ENCODE assay signal across 11 cellular contexts in genomic region chr2:182870227-182870626, GRCh38. TPM values are rescaled to one million over a fixed set of nuclear protein-coding genes. Genes with fewer than 3 reads are reported as not detected.
DNase-seq lines count a peak whose midpoint lies in the region; ATAC-seq and TF ChIP-seq lines count a peak whose summit lies in the region.
"Had no signal": no experiment of that assay in that cellular context is flagged by ENCODE, and none has a peak within 500 bp of the region (broad histone marks: within the 10 kb centered on the region; RNA-seq: fewer than 3 reads in every experiment).

No MANE protein-coding gene starts in this region.

- POLR2A ChIA-PET in CD4-positive, alpha-beta T cell (lab: Charles Lee), result no interaction called here

- ATAC-seq in GM21723 (IDR thresholded peaks at IDR 0.05; ENCODE audit: unreplicated experiment) (no peak), left lobe of liver (no peak), GM21786 (IDR thresholded peaks at IDR 0.05; ENCODE audit: unreplicated experiment) (no peak)
- ATAC-seq in CD4-positive, alpha-beta T cell (ENCODE audit: poor library complexity), result no peak

- H3K4me1 Mint-ChIP-seq in CD4-positive, alpha-beta T cell (ENCODE audit: low read depth), result peaks cover 25% of the 10 kb centered on the region

- H3K9me3 ChIP-seq in CD4-positive, alpha-beta T cell (ENCODE audit: control insufficient read depth, low read length), result no peaks in the 10 kb centered on the region

- CTCF ChIA-PET in CD4-positive, alpha-beta T cell (lab: Charles Lee), result no interaction called here

- H3K27ac Mint-ChIP-seq in CD4-positive, alpha-beta T cell, result no peak overlapping the region
- H3K27ac Mint-ChIP-seq: naive B cell had no signal

- TF ChIP-seq CTCF in CD4-positive, alpha-beta T cell (IDR thresholded peaks at IDR 0.05), result no peak

- peak; percentile 2 for DNase-seq in stimulated activated CD4-positive, alpha-beta T cell treated with anti-CD3 and anti-CD28 coated beads, Interleukin-1b, Interleukin-23, amount 100 ng/mL, for 48 hours
- no peak for DNase-seq in stimulated activated CD4-positive, alpha-beta T cell treated with anti-CD3 and anti-CD28 coated beads, Interleukin-4, amount 100 ng/mL, for 24 hours
- DNase-seq in NCI-H460 (ENCODE audit: extremely low read depth, low read depth) (peak; percentile 9), dermis blood vessel endothelial cell (peak; percentile 23), left lobe of liver (ENCODE audit: low spot score) (no peak)
- DNase-seq in CD4-positive, alpha-beta T cell, result no peak
- DNase-seq: naive B cell, NCI-H2081 treated with DMSO at 0.1 percent for 48 hours had no signal

- peaks cover 41% of the 10 kb centered on the region for H3K27me3 ChIP-seq in CD4-positive, alpha-beta T cell (ENCODE audit: control insufficient read depth, insufficient read depth, low read length)

- intact Hi-C loops in CD4-positive, alpha-beta T cell (cut with DNase I, micrococcal nuclease), result no loop called here

- no peaks in the 10 kb centered on the region for H3K9me3 Mint-ChIP-seq in CD4-positive, alpha-beta T cell

- no peaks in the 10 kb centered on the region for H3K36me3 Mint-ChIP-seq in CD4-positive, alpha-beta T cell (ENCODE audit: low read depth)

- H3K27me3 Mint-ChIP-seq in CD4-positive, alpha-beta T cell, result peaks cover 67% of the 10 kb centered on the region

- no peak overlapping the region for H3K27ac ChIP-seq in CD4-positive, alpha-beta T cell (ENCODE audit: low read depth, low read length)
- H3K27ac ChIP-seq: epithelial cell of prostate had no signal

- no peak overlapping the region for H3K4me3 Mint-ChIP-seq in CD4-positive, alpha-beta T cell

RNA-seq across cellular contexts. Expression of gene FRZB, which starts 3.8 kb away (rescaled TPM):
- not detected in 2 replicates for total RNA-seq in NCI-H460 (2014; rRNA removed; shearing (Covaris generic))
- polyA plus RNA-seq in NCI-H460 (2014; cell fraction: nucleus; rRNA removed), result 0.32 TPM in 1 of 2 replicates, not detected in the other
- total RNA-seq in dermis blood vessel endothelial cell (0.37 and 0.68 TPM in 2 replicates), left lobe of liver (0.28 TPM)
- total RNA-seq in CD4-positive, alpha-beta T cell, result not detected

Comparison
In these comparisons a context has a peak if more than half of its experiments do, and no peak if none do; other contexts are left out.
1. DNase-seq: peak in stimulated activated CD4-positive, alpha-beta T cell treated with anti-CD3 and anti-CD28 coated beads, Interleukin-1b, Interleukin-23, amount 100 ng/mL, for 48 hours (single experiment), NCI-H460 (single experiment) and dermis blood vessel endothelial cell (single experiment); none in stimulated activated CD4-positive, alpha-beta T cell treated with anti-CD3 and anti-CD28 coated beads, Interleukin-4, amount 100 ng/mL, for 24 hours (single experiment), left lobe of liver (single experiment) and CD4-positive, alpha-beta T cell (0 of 10).